In the genomic region with DNA sequence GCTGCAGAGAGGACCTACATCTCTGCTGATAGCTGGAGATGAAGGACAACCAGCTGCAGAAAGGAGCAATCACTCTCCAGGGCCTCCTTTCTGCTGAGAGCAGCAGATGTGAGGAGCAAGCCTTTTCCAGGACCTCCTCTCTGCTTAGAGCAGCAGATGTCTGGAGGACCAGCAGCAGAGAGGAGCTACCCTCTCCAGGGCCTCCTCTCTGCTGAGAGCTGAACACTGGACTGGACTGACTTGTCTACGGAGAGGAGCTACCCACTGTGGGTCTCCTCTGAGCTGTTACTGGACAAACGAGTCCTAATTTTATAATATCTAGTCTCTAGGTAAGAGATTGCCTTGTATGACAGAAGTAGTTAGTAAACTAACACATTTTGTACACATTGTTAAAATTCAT, we compare ENCODE assay signal across 26 cellular contexts. TPM values are rescaled to one million over a fixed set of nuclear protein-coding genes. Genes with fewer than 3 reads are reported as not detected.
"Had no signal": no experiment of that assay in that cellular context is flagged by ENCODE, and none has a peak within 500 bp of the region (broad histone marks: within the 10 kb centered on the region; RNA-seq: fewer than 3 reads in every experiment).

No MANE protein-coding gene starts in this region.

- ATAC-seq: psoas muscle; right cardiac atrium; right lobe of liver; stimulated activated effector memory CD8-positive, alpha-beta T cell treated with anti-CD3 and anti-CD28 coated beads, Interleukin-12 subunit alpha, Interleukin-12 subunit beta, amount 100 ng/mL, for 72 hours; stimulated activated naive B cell treated with anti-CD40 and anti-IgM and Interleukin-4, amounts not matched to agents 10 μg/mL and 1 μg/mL and 100 μg/mL, for 72 hours had no signal

- FAIRE-seq: small intestine, urothelium cell line had no signal

- H3K27ac ChIP-seq: ovary, parathyroid adenoma, psoas muscle, right lobe of liver, sigmoid colon, stomach, thoracic aorta, thyroid gland, tibial nerve, upper lobe of left lung, vagina had no signal

- DNase-seq: nephron progenitor cell; occipital lobe; ovary; posterior cingulate gyrus; psoas muscle; right cardiac atrium; right lobe of liver; sigmoid colon; stimulated activated CD4-positive, alpha-beta T cell treated with anti-CD3 and anti-CD28 coated beads, Interleukin-15, amount 100 ng/mL, for 24 hours; stimulated activated CD4-positive, alpha-beta T cell treated with anti-CD3 and anti-CD28 coated beads, Interleukin-2, amount 100 ng/mL, for 24 hours; stimulated activated CD4-positive, alpha-beta T cell treated with anti-CD3 and anti-CD28 coated beads, Interleukin-2, amount 100 ng/mL, for 48 hours; stimulated activated CD4-positive, alpha-beta T cell treated with anti-CD3 and anti-CD28 coated beads, Interleukin-4, amount 100 ng/mL, for 24 hours; stimulated activated naive B cell treated with anti-CD40 and anti-IgM and Interleukin-4, amounts not matched to agents 10 μg/mL and 1 μg/mL and 100 μg/mL, for 72 hours; stimulated activated naive CD4-positive, alpha-beta T cell treated with Interleukin-2 at 50 U/mL for 16 hours; stomach; thyroid gland had no signal

- H3K4me1 ChIP-seq: parathyroid adenoma, psoas muscle had no signal

- H3K9me3 ChIP-seq: ovary, psoas muscle, right lobe of liver, sigmoid colon, stomach, thoracic aorta, thyroid gland, tibial nerve, upper lobe of left lung, vagina had no signal

- H3K27me3 ChIP-seq: ovary, thyroid gland, vagina had no signal

- H2AFZ ChIP-seq: parathyroid adenoma had no signal

- H3K4me3 ChIP-seq: ovary, psoas muscle, right lobe of liver, sigmoid colon, stomach, thoracic aorta, thyroid gland, tibial nerve, upper lobe of left lung, vagina had no signal

- H3K9ac ChIP-seq: parathyroid adenoma had no signal

- H3K36me3 ChIP-seq: ovary, right lobe of liver, sigmoid colon, stomach, thoracic aorta, thyroid gland, tibial nerve, upper lobe of left lung, vagina had no signal

- H3K79me2 ChIP-seq: parathyroid adenoma had no signal

RNA-seq across cellular contexts. Expression of gene FLT1, which starts 40.8 kb away (rescaled TPM):
- total RNA-seq: neural crest cell, osteoblast had no signal
